11 cellular contexts compared by ENCODE assay signal in genomic region chr10:48199580-48200377, GRCh38.
DNase-seq lines count a peak whose midpoint lies in the region; ATAC-seq and TF ChIP-seq lines count a peak whose summit lies in the region.
"Had no signal": no experiment of that assay in that cellular context is flagged by ENCODE, and none has a peak within 500 bp of the region (broad histone marks: within the 10 kb centered on the region; RNA-seq: fewer than 3 reads in every experiment).

No MANE protein-coding gene starts in this region.

- H3K4me3 ChIP-seq in fibroblast of mammary gland (ENCODE audit: control insufficient read depth, low read depth, low read length) (peak overlapping the region; percentile 9), PC-9 (no peak overlapping the region)
- H3K4me3 ChIP-seq: body of pancreas had no signal

- H3K79me2 ChIP-seq in PC-9 (ENCODE audit: low read depth), result no peaks in the 10 kb centered on the region

- no peaks in the 10 kb centered on the region for H3K4me1 ChIP-seq in PC-9 (replicated peaks; ENCODE audit: insufficient read depth)
- H3K4me1 ChIP-seq: body of pancreas had no signal

- no peak overlapping the region for H3K4me2 ChIP-seq in PC-9

- H3K36me3 ChIP-seq in PC-9 (ENCODE audit: low read depth), result no peaks in the 10 kb centered on the region

- H2AFZ ChIP-seq in PC-9, result no peak overlapping the region; the same call in 1 of the 2 replicates

- no peaks in the 10 kb centered on the region for H3K9me3 ChIP-seq in PC-9 (ENCODE audit: insufficient read depth, low read depth)
- H3K9me3 ChIP-seq: body of pancreas had no signal

- no peaks in the 10 kb centered on the region for H3F3A ChIP-seq in PC-9 (ENCODE audit: insufficient read depth, low read depth)

- intact Hi-C loops in PC-9 (cut with micrococcal nuclease; ENCODE audit: unreplicated experiment), result no loop called here

- no peak for ATAC-seq in GM21390 (IDR thresholded peaks at IDR 0.05; ENCODE audit: unreplicated experiment)
- ATAC-seq: body of pancreas had no signal

- no peaks in the 10 kb centered on the region for H3K9me2 ChIP-seq in PC-9 (ENCODE audit: insufficient read depth)

- POLR2A ChIA-PET in PC-9 (lab: Charles Lee; ENCODE audit: unreplicated experiment), result no interaction called here

- no TSS peak for BruUV-seq in PC-9 (replicated peaks; lab: Mats Ljungman, UMichigan)

- CTCF ChIA-PET in PC-9 (lab: Charles Lee), result no interaction called here

- no peaks in the 10 kb centered on the region for H4K20me1 ChIP-seq in PC-9 (ENCODE audit: insufficient read depth)

- DNase-seq in A172 (ENCODE audit: low spot score) (peak; percentile 46), GM04504 (ENCODE audit: low read depth) (peak; percentile 47), OCI-M1 (lab: John Stamatoyannopoulos, UW) (peak; percentile 47), fibroblast of mammary gland (ENCODE audit: low read depth) (peak; percentile 96), activated T-cell treated with anti-CD3 and anti-CD28 coated beads for 4 hours (no peak), PC-9 (no peak), cerebellar nuclear complex (lab: John Stamatoyannopoulos, UW) (no peak)
- DNase-seq: CD4-positive, CD25-positive, alpha-beta regulatory T cell; NCI-H2029 treated with DMSO at 0.1 percent for 48 hours had no signal

- no peak for TF ChIP-seq CTCF in fibroblast of mammary gland (conservative IDR thresholded peaks at IDR 0.05; ENCODE audit: control insufficient read depth, insufficient read depth, low read depth, low read length)
- TF ChIP-seq CTCF in PC-9 (conservative IDR thresholded peaks at IDR 0.05), result no peak

- no peaks in the 10 kb centered on the region; the same call in 1 of the 2 replicates for H3K27me3 ChIP-seq in PC-9 (ENCODE audit: insufficient read depth, low read depth)
- H3K27me3 ChIP-seq: body of pancreas had no signal

- no peak overlapping the region for H3K27ac ChIP-seq in PC-9
- H3K27ac ChIP-seq: body of pancreas had no signal

Comparison
In these comparisons a context has a peak if more than half of its experiments do, and no peak if none do; other contexts are left out.
1. DNase-seq: peak in A172 (single experiment), GM04504 (single experiment), OCI-M1 (single experiment) and fibroblast of mammary gland (single experiment); none in activated T-cell treated with anti-CD3 and anti-CD28 coated beads for 4 hours (single experiment), PC-9 (0 of 2) and cerebellar nuclear complex (0 of 2).